In genomic region chr10:67923551-67923950, GRCh38 we compare ENCODE assay signal across 28 cellular contexts. TPM values are rescaled to one million over a fixed set of nuclear protein-coding genes. Genes with fewer than 3 reads are reported as not detected.
DNase-seq lines count a peak whose midpoint lies in the region; ATAC-seq, FAIRE-seq and TF ChIP-seq lines count a peak whose summit lies in the region.
"Had no signal": no experiment of that assay in that cellular context is flagged by ENCODE, and none has a peak within 500 bp of the region (broad histone marks: within the 10 kb centered on the region; RNA-seq: fewer than 3 reads in every experiment).

No MANE protein-coding gene starts in this region.

- no peak for ATAC-seq in HG03135 (IDR thresholded peaks at IDR 0.05; ENCODE audit: unreplicated experiment)
- no peak for ATAC-seq in HG03565 (IDR thresholded peaks at IDR 0.05; ENCODE audit: unreplicated experiment)
- ATAC-seq: activated T-helper 17 cell treated with anti-CD3 and anti-CD28 coated beads, Interleukin-2, amount 50 U/mL, for 72 hours; gastrocnemius medialis; sciatic nerve; stimulated activated memory B cell treated with anti-CD40 and anti-IgM and Interleukin-4, amounts not matched to agents 10 μg/mL and 1 μg/mL and 100 μg/mL, for 72 hours had no signal

- TF ChIP-seq CTCF in AG10803 (conservative IDR thresholded peaks at IDR 0.05; ENCODE audit: low read length) (no peak), HFFc6 (IDR thresholded peaks at IDR 0.05) (no peak)

- peaks cover 65% of the 10 kb centered on the region for H3K36me3 Mint-ChIP-seq in HFFc6 (ENCODE audit: low read depth)

- H3K4me3 Mint-ChIP-seq in HFFc6: peak overlapping the region; percentile 41; the same call in 1 of the 2 replicates
- H3K4me3 Mint-ChIP-seq: activated naive CD8-positive, alpha-beta T cell treated with anti-CD3 and anti-CD28 coated beads, Interleukin-2, amount 10 ng/mL, durations not matched to agents 7 days and 5 days; activated T-helper 17 cell treated with anti-CD3 and anti-CD28 coated beads, Interleukin-2, amount 50 U/mL, for 72 hours; brain; CD14-positive monocyte; IgD-negative memory B cell; stimulated activated memory B cell treated with anti-CD40 and anti-IgM and Interleukin-4, amounts not matched to agents 10 μg/mL and 1 μg/mL and 100 μg/mL, for 72 hours had no signal

- peak; percentile 56 for DNase-seq in AG10803 (ENCODE audit: low read depth)
- peak; percentile 73 for DNase-seq in HFFc6
- DNase-seq in amniotic epithelial cell (ENCODE audit: low read depth): peak; percentile 42
- peak; percentile 61 for DNase-seq in fibroblast of peridontal ligament (ENCODE audit: extremely low read depth)
- DNase-seq in glomerular visceral epithelial cell (ENCODE audit: extremely low spot score): no peak
- DNase-seq in frontal cortex (ENCODE audit: low spot score in 2 of 2): no peak
- DNase-seq: activated CD4-positive, alpha-beta T cell treated with anti-CD3 and anti-CD28 coated beads, Interleukin-2, amount 50 U/mL, for 48 hours; activated naive CD8-positive, alpha-beta T cell treated with anti-CD3 and anti-CD28 coated beads, Interleukin-2, amount 10 ng/mL, durations not matched to agents 7 days and 5 days; effector CD4-positive, alpha-beta T cell; erythroblast; gastrocnemius medialis; hippocampal formation; mesenchymal stem cell; NCI-H2081; NCI-H2227 treated with DMSO at 0.1 percent for 48 hours; NCI-H526 treated with DMSO at 0.1 percent for 48 hours; SIG-M5; stimulated activated CD4-positive, alpha-beta T cell treated with anti-CD3 and anti-CD28 coated beads, Interleukin-4, amount 100 ng/mL, for 4 hours; SW 1271 had no signal

- no peaks in the 10 kb centered on the region for H3K9me3 Mint-ChIP-seq in HFFc6
- H3K9me3 Mint-ChIP-seq: activated naive CD8-positive, alpha-beta T cell treated with anti-CD3 and anti-CD28 coated beads, Interleukin-2, amount 10 ng/mL, durations not matched to agents 7 days and 5 days; activated T-helper 17 cell treated with anti-CD3 and anti-CD28 coated beads, Interleukin-2, amount 50 U/mL, for 72 hours; brain; IgD-negative memory B cell; stimulated activated memory B cell treated with anti-CD40 and anti-IgM and Interleukin-4, amounts not matched to agents 10 μg/mL and 1 μg/mL and 100 μg/mL, for 72 hours had no signal

- FAIRE-seq in frontal cortex (lab: Jason Lieb, UNC): no peak
- FAIRE-seq: colon had no signal

- peaks cover 80% of the 10 kb centered on the region for H3K4me1 Mint-ChIP-seq in HFFc6 (ENCODE audit: low read depth)
- H3K4me1 Mint-ChIP-seq: activated T-helper 17 cell treated with anti-CD3 and anti-CD28 coated beads, Interleukin-2, amount 50 U/mL, for 72 hours; brain; CD14-positive monocyte; IgD-negative memory B cell; stimulated activated memory B cell treated with anti-CD40 and anti-IgM and Interleukin-4, amounts not matched to agents 10 μg/mL and 1 μg/mL and 100 μg/mL, for 72 hours had no signal

- no peak overlapping the region for H3K4me3 ChIP-seq in AG10803 (ENCODE audit: low read length)
- H3K4me3 ChIP-seq: gastrocnemius medialis had no signal

- peaks cover 15% of the 10 kb centered on the region for H3K27me3 Mint-ChIP-seq in HFFc6 (ENCODE audit: insufficient read depth)
- H3K27me3 Mint-ChIP-seq: activated naive CD8-positive, alpha-beta T cell treated with anti-CD3 and anti-CD28 coated beads, Interleukin-2, amount 10 ng/mL, durations not matched to agents 7 days and 5 days; activated T-helper 17 cell treated with anti-CD3 and anti-CD28 coated beads, Interleukin-2, amount 50 U/mL, for 72 hours; brain; IgD-negative memory B cell; stimulated activated memory B cell treated with anti-CD40 and anti-IgM and Interleukin-4, amounts not matched to agents 10 μg/mL and 1 μg/mL and 100 μg/mL, for 72 hours had no signal

- peak overlapping the region; percentile 75 for H3K27ac Mint-ChIP-seq in HFFc6
- H3K27ac Mint-ChIP-seq: activated naive CD8-positive, alpha-beta T cell treated with anti-CD3 and anti-CD28 coated beads, Interleukin-2, amount 10 ng/mL, durations not matched to agents 7 days and 5 days; activated T-helper 17 cell treated with anti-CD3 and anti-CD28 coated beads, Interleukin-2, amount 50 U/mL, for 72 hours; brain; CD14-positive monocyte; IgD-negative memory B cell; stimulated activated memory B cell treated with anti-CD40 and anti-IgM and Interleukin-4, amounts not matched to agents 10 μg/mL and 1 μg/mL and 100 μg/mL, for 72 hours had no signal

RNA-seq across cellular contexts. Expression of gene SIRT1, which starts 39.1 kb away (rescaled TPM):
- 10 to 100 TPM in 5 of 6 experiments, 1 to 10 TPM in 1; 9.8 to 12.9 (median 11.7) TPM for total RNA-seq in HFFc6 (2021; fragmentation: NEBNext Ultra II Directional; extraction: Animal tissue kit (Norgen Biotek cat#: 25700))
- 45.7 TPM for total RNA-seq in frontal cortex

Comparison
In these comparisons a context has a peak if more than half of its experiments do, and no peak if none do; other contexts are left out.
1. DNase-seq: peak in AG10803 (single experiment), HFFc6 (single experiment), amniotic epithelial cell (single experiment) and fibroblast of peridontal ligament (single experiment); none in glomerular visceral epithelial cell (single experiment) and frontal cortex (0 of 2).